8 cellular contexts compared by ENCODE assay signal in the genomic region with DNA sequence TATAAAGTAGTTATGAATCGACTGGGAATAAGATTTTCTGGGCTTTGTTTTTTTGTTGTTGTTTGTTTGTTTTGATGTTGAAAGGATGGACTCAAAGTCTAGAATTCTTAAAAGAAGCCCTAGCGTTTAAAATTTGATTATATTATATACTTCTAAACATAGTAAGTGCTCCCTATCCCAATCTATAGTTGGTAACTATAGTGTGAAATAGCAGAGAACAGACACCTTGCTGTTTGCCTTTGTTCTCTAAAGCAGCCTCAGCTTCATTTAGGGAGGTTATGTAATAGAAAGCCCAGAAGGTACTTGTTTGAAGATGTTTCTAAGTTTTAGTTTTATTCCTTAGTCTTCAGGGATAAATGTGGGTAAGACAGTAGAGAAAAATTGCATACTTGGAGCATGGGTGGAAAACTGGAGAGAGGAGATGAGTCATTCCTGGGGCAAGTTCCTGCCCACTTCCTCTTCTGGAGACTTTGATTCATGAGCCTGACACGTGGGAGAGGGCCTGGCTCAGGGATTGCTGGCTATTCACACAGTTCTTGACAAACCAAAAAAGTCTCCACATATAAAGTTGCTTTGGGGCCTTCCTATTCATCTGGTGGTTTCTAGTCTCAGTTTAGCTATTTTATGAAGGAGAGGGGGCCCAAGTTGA.
DNase-seq lines count a peak whose midpoint lies in the region; ATAC-seq and FAIRE-seq lines count a peak whose summit lies in the region.

No MANE protein-coding gene starts in this region.

- H3K4me3 Mint-ChIP-seq in activated T-helper 17 cell treated with anti-CD3 and anti-CD28 coated beads, Interleukin-2, amount 50 U/mL, for 72 hours = no peak overlapping the region

- peaks cover 3 to 7% of the 10 kb centered on the region in 2 donors for H3K4me1 ChIP-seq in small intestine (ENCODE audit: control insufficient read depth in 2 of 2, insufficient read depth in 1 of 2, low read depth in 1 of 2, low read length in 1 of 2)

- H3K27me3 Mint-ChIP-seq in activated T-helper 17 cell treated with anti-CD3 and anti-CD28 coated beads, Interleukin-2, amount 50 U/mL, for 72 hours = peaks cover 4% of the 10 kb centered on the region

- DNase-seq in Ammon's horn (ENCODE audit: low spot score) (peak; percentile 76), HuH-7 (ENCODE audit: low spot score) (peak; percentile 42), hepatic stellate cell (ENCODE audit: low spot score) (peak; percentile 43), small intestine (peak; percentile 94), activated gamma-delta T cell (lab: John Stamatoyannopoulos, UW) (no peak)
- no peak for DNase-seq in effector CD8-positive, alpha-beta T cell (lab: John Stamatoyannopoulos, UW)

- H3K9me3 Mint-ChIP-seq in activated T-helper 17 cell treated with anti-CD3 and anti-CD28 coated beads, Interleukin-2, amount 50 U/mL, for 72 hours = no peaks in the 10 kb centered on the region

- no peaks in the 10 kb centered on the region for H3K36me3 ChIP-seq in small intestine (ENCODE audit: control insufficient read depth in 2 of 2, insufficient read depth in 2 of 2, low read length in 2 of 2)

- no peak overlapping the region for H3K27ac Mint-ChIP-seq in activated T-helper 17 cell treated with anti-CD3 and anti-CD28 coated beads, Interleukin-2, amount 50 U/mL, for 72 hours

- peaks cover 5% of the 10 kb centered on the region for H3K4me1 Mint-ChIP-seq in activated T-helper 17 cell treated with anti-CD3 and anti-CD28 coated beads, Interleukin-2, amount 50 U/mL, for 72 hours

- no peaks in the 10 kb centered on the region for H3K27me3 ChIP-seq in small intestine (ENCODE audit: control insufficient read depth in 2 of 2, insufficient read depth in 2 of 2, low read length in 2 of 2)

- peak; percentile 33 for FAIRE-seq in small intestine (lab: Jason Lieb, UNC)

- H3K4me3 ChIP-seq in small intestine (ENCODE audit: low read depth in 1 of 2, low read length in 2 of 2) = no peak overlapping the region

- 37 to 44% (median 40%) methylated on average over 3 of the region's 3 CpGs for WGBS in small intestine, 3 donors

- peak overlapping the region in 1 of 2 donors; percentile 16 for H3K27ac ChIP-seq in small intestine (ENCODE audit: low read depth in 1 of 2, low read length in 1 of 2)

- no peaks in the 10 kb centered on the region for H3K36me3 Mint-ChIP-seq in activated T-helper 17 cell treated with anti-CD3 and anti-CD28 coated beads, Interleukin-2, amount 50 U/mL, for 72 hours (ENCODE audit: low read depth)

- no peaks in the 10 kb centered on the region for H3K9me3 ChIP-seq in small intestine (ENCODE audit: control insufficient read depth, low read depth)

- peak; percentile 79 for ATAC-seq in GM19452 (IDR thresholded peaks at IDR 0.05; ENCODE audit: unreplicated experiment)
- peak; percentile 90 for ATAC-seq in activated T-helper 17 cell treated with anti-CD3 and anti-CD28 coated beads, Interleukin-2, amount 50 U/mL, for 72 hours (replicated peaks)

Comparison
In these comparisons a context has a peak if more than half of its experiments do, and no peak if none do; other contexts are left out.
1. DNase-seq: peak in Ammon's horn (single experiment), HuH-7 (single experiment), hepatic stellate cell (single experiment) and small intestine (single experiment); none in effector CD8-positive, alpha-beta T cell (single experiment) and activated gamma-delta T cell (single experiment).